In genomic region chrX:135388841-135389240, GRCh38 we compare ENCODE assay signal across 7 cellular contexts. TPM values are rescaled to one million over a fixed set of nuclear protein-coding genes. Genes with fewer than 3 reads are reported as not detected.
"Had no signal": no experiment of that assay in that cellular context is flagged by ENCODE, and none has a peak within 500 bp of the region (broad histone marks: within the 10 kb centered on the region; RNA-seq: fewer than 3 reads in every experiment).

No MANE protein-coding gene starts in this region.

- H2AFZ ChIP-seq: GM23248 had no signal

- H3K27ac ChIP-seq: GM23248, HL-60 had no signal

- ATAC-seq: HepG2 had no signal

- DNase-seq: GM23248, GOT3, H7, HCEC 1CT, KBM-7 had no signal

- FAIRE-seq: HepG2 had no signal

- H3K4me3 ChIP-seq: GM23248 had no signal

RNA-seq across cellular contexts. Expression of gene SMIM10L2A, which starts 32.9 kb away (rescaled TPM):
- total RNA-seq: GM23248, HepG2 had no signal
- polyA plus RNA-seq: GM23248, HepG2 had no signal
